ENCODE assay signal across 23 cellular contexts in genomic region chr14:81940636-81941035, GRCh38.
"Had no signal": no experiment of that assay in that cellular context is flagged by ENCODE, and none has a peak within 500 bp of the region (broad histone marks: within the 10 kb centered on the region; RNA-seq: fewer than 3 reads in every experiment).

No MANE protein-coding gene starts in this region.

- H3K4me1 ChIP-seq: esophagus muscularis mucosa, left lung, vagina had no signal

- H3K27ac Mint-ChIP-seq: activated CD4-positive, alpha-beta memory T cell treated with anti-CD3 and anti-CD28 coated beads for 36 hours; activated naive CD4-positive, alpha-beta T cell treated with anti-CD3 and anti-CD28 coated beads, Interleukin-2, amount 10 ng/mL, durations not matched to agents 7 days and 5 days; activated T-cell treated with anti-CD3 and anti-CD28 coated beads, Interleukin-2, amount 50 U/mL, for 72 hours; natural killer cell; progenitor cell of endocrine pancreas; type B pancreatic cell had no signal

- H3K27me3 Mint-ChIP-seq: activated CD4-positive, alpha-beta memory T cell treated with anti-CD3 and anti-CD28 coated beads for 36 hours; activated naive CD4-positive, alpha-beta T cell treated with anti-CD3 and anti-CD28 coated beads, Interleukin-2, amount 10 ng/mL, durations not matched to agents 7 days and 5 days; progenitor cell of endocrine pancreas had no signal

- H3K4me1 Mint-ChIP-seq: activated naive CD4-positive, alpha-beta T cell treated with anti-CD3 and anti-CD28 coated beads, Interleukin-2, amount 10 ng/mL, durations not matched to agents 7 days and 5 days; natural killer cell had no signal

- H3K4me3 ChIP-seq: coronary artery, esophagus muscularis mucosa, left lung, lung, thoracic aorta, vagina had no signal

- H3K27ac ChIP-seq: coronary artery, esophagus muscularis mucosa, left lung, thoracic aorta, vagina had no signal

- H3K4me3 Mint-ChIP-seq: activated CD4-positive, alpha-beta memory T cell treated with anti-CD3 and anti-CD28 coated beads for 36 hours; activated naive CD4-positive, alpha-beta T cell treated with anti-CD3 and anti-CD28 coated beads, Interleukin-2, amount 10 ng/mL, durations not matched to agents 7 days and 5 days; activated T-cell treated with anti-CD3 and anti-CD28 coated beads, Interleukin-2, amount 50 U/mL, for 72 hours; natural killer cell; type B pancreatic cell had no signal

- H3K9me3 ChIP-seq: esophagus muscularis mucosa, left lung, thoracic aorta, vagina had no signal

- DNase-seq: activated CD4-positive, alpha-beta memory T cell treated with anti-CD3 and anti-CD28 coated beads for 36 hours; activated CD4-positive, alpha-beta T cell treated with anti-CD3 and anti-CD28 coated beads for 4 hours; activated CD4-positive, CD25-positive, alpha-beta regulatory T cell; activated effector memory CD4-positive, alpha-beta T cell treated with anti-CD3 and anti-CD28 coated beads, Interleukin-2, amount 50 U/mL, for 16 hours; activated naive CD4-positive, alpha-beta T cell treated with anti-CD3 and anti-CD28 coated beads, Interleukin-2, amount 10 ng/mL, durations not matched to agents 7 days and 5 days; activated T-cell treated with anti-CD3 and anti-CD28 coated beads, Interleukin-2, amount 50 U/mL, for 72 hours; amygdala; cerebellar nuclear complex; glutamatergic neuron; hippocampal formation; kidney glomerular epithelial cell; left lung; natural killer cell; retina; stimulated activated CD4-positive, alpha-beta T cell treated with anti-CD3 and anti-CD28 coated beads, Interleukin-4, amount 100 ng/mL, for 24 hours; stimulated activated naive CD4-positive, alpha-beta T cell treated with Interleukin-2 at 50 U/mL for 16 hours had no signal

- H3K36me3 ChIP-seq: esophagus muscularis mucosa, left lung, thoracic aorta, vagina had no signal

- H3K27me3 ChIP-seq: esophagus muscularis mucosa, left lung, vagina had no signal

- H3K36me3 Mint-ChIP-seq: activated CD4-positive, alpha-beta memory T cell treated with anti-CD3 and anti-CD28 coated beads for 36 hours; activated naive CD4-positive, alpha-beta T cell treated with anti-CD3 and anti-CD28 coated beads, Interleukin-2, amount 10 ng/mL, durations not matched to agents 7 days and 5 days; natural killer cell; type B pancreatic cell had no signal

- H3K9me3 Mint-ChIP-seq: activated CD4-positive, alpha-beta memory T cell treated with anti-CD3 and anti-CD28 coated beads for 36 hours; activated naive CD4-positive, alpha-beta T cell treated with anti-CD3 and anti-CD28 coated beads, Interleukin-2, amount 10 ng/mL, durations not matched to agents 7 days and 5 days had no signal
